In genomic region chrX:124476562-124476961, GRCh38 we compare ENCODE assay signal across 18 cellular contexts.
"Had no signal": no experiment of that assay in that cellular context is flagged by ENCODE, and none has a peak within 500 bp of the region (broad histone marks: within the 10 kb centered on the region; RNA-seq: fewer than 3 reads in every experiment).

No MANE protein-coding gene starts in this region.

- H3K27ac ChIP-seq: body of pancreas, heart right ventricle, thyroid gland had no signal

- ATAC-seq: activated CD4-positive, CD25-positive, alpha-beta regulatory T cell treated with anti-CD3 and anti-CD28 coated beads, Interleukin-2, amount 50 U/mL, for 24 hours; body of pancreas; heart right ventricle; left lobe of liver; mucosa of descending colon; naive thymus-derived CD8-positive, alpha-beta T cell; right cardiac atrium; stimulated activated effector memory CD8-positive, alpha-beta T cell treated with anti-CD3 and anti-CD28 coated beads, Interleukin-12 subunit alpha, Interleukin-12 subunit beta, amount 100 ng/mL, for 72 hours had no signal

- H3K36me3 Mint-ChIP-seq: activated naive CD4-positive, alpha-beta T cell treated with anti-CD3 and anti-CD28 coated beads, Interleukin-2, amount 50 U/mL, for 24 hours; naive thymus-derived CD8-positive, alpha-beta T cell; stimulated activated effector memory CD8-positive, alpha-beta T cell treated with anti-CD3 and anti-CD28 coated beads, Interleukin-12 subunit alpha, Interleukin-12 subunit beta, amount 100 ng/mL, for 72 hours had no signal

- DNase-seq: activated effector memory CD4-positive, alpha-beta T cell treated with Interleukin-2 at 50 U/mL for 16 hours; body of pancreas; central memory CD4-positive, alpha-beta T cell; cortex of kidney; effector CD8-positive, alpha-beta T cell; heart right ventricle; islet precursor cell; mammary epithelial cell; mucosa of descending colon; naive thymus-derived CD8-positive, alpha-beta T cell; nucleus accumbens; right cardiac atrium; small intestine; thyroid gland had no signal

- H3K27ac Mint-ChIP-seq: activated naive CD4-positive, alpha-beta T cell treated with anti-CD3 and anti-CD28 coated beads, Interleukin-2, amount 50 U/mL, for 24 hours; naive thymus-derived CD8-positive, alpha-beta T cell; stimulated activated effector memory CD8-positive, alpha-beta T cell treated with anti-CD3 and anti-CD28 coated beads, Interleukin-12 subunit alpha, Interleukin-12 subunit beta, amount 100 ng/mL, for 72 hours had no signal

- H3K9me3 Mint-ChIP-seq: activated naive CD4-positive, alpha-beta T cell treated with anti-CD3 and anti-CD28 coated beads, Interleukin-2, amount 50 U/mL, for 24 hours; naive thymus-derived CD8-positive, alpha-beta T cell; stimulated activated effector memory CD8-positive, alpha-beta T cell treated with anti-CD3 and anti-CD28 coated beads, Interleukin-12 subunit alpha, Interleukin-12 subunit beta, amount 100 ng/mL, for 72 hours had no signal

- H3K4me1 ChIP-seq: body of pancreas, heart right ventricle, thyroid gland had no signal

- H3K4me3 Mint-ChIP-seq: activated naive CD4-positive, alpha-beta T cell treated with anti-CD3 and anti-CD28 coated beads, Interleukin-2, amount 50 U/mL, for 24 hours; naive thymus-derived CD8-positive, alpha-beta T cell; stimulated activated effector memory CD8-positive, alpha-beta T cell treated with anti-CD3 and anti-CD28 coated beads, Interleukin-12 subunit alpha, Interleukin-12 subunit beta, amount 100 ng/mL, for 72 hours had no signal

- H3K4me1 Mint-ChIP-seq: activated naive CD4-positive, alpha-beta T cell treated with anti-CD3 and anti-CD28 coated beads, Interleukin-2, amount 50 U/mL, for 24 hours; naive thymus-derived CD8-positive, alpha-beta T cell had no signal

- H3K9me3 ChIP-seq: body of pancreas, heart right ventricle, mucosa of descending colon, thyroid gland had no signal

- H3K27me3 ChIP-seq: body of pancreas, heart right ventricle, thyroid gland had no signal

- H3K27me3 Mint-ChIP-seq: activated naive CD4-positive, alpha-beta T cell treated with anti-CD3 and anti-CD28 coated beads, Interleukin-2, amount 50 U/mL, for 24 hours had no signal
